Comparison of ENCODE assay signal across 17 cellular contexts in the genomic region with DNA sequence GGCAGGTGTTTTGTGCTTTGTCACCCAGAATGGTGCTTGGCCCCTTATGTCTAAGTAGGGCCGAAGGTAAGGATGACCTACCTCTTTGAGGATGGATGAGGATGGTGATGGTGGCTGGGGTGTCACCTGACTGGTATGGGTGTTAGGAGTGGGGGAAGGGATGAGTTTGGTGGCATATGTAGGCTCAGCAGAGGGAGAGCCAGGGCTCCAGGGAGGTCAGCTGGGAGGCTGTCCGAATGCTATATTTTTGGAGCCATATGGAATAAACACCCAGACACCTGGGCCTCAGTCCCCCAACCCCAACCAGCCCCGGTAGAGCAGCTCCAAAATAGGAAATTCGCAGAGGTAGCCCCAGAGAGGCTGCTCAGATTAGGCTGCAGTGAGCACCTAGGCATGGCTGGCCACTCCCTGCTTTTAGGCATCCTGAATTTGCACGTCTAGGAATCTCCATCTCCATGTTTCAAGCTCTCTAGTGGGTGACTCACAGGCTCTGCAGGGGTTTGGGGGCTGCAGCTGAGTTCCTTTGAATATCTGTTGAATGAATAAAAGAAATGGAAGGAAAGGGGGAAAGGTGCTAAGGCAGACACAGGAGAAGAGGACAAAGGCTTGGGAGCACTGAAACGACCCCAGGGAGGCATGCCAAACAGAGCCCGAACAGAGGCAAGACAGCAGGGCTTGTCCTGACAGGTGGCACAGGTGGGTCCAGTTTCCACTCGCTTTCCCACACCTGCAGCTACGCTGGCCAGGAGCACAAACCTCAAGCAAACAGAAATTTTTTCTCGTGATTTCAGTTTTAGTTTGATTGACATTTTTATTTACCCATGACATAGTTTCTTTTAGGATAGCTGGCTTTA.
DNase-seq lines count a peak whose midpoint lies in the region; ATAC-seq, FAIRE-seq and TF ChIP-seq lines count a peak whose summit lies in the region.
"Had no signal": no experiment of that assay in that cellular context is flagged by ENCODE, and none has a peak within 500 bp of the region (broad histone marks: within the 10 kb centered on the region; RNA-seq: fewer than 3 reads in every experiment).

No MANE protein-coding gene starts in this region.

- H3K4me1 ChIP-seq in HEK293 (ENCODE audit: control insufficient read depth, insufficient read depth, low read length) (peaks cover 7% of the 10 kb centered on the region), keratinocyte (ENCODE audit: control insufficient read depth, extremely low read depth, insufficient read depth, low read length) (peaks cover 18% of the 10 kb centered on the region), neuronal stem cell (ENCODE audit: control insufficient read depth in 2 of 2, insufficient read depth in 1 of 2, low read depth in 1 of 2, low read length in 2 of 2) (peaks cover 0 to 8% of the 10 kb centered on the region in 2 donors)

- H2BK15ac ChIP-seq in neuronal stem cell (ENCODE audit: low read length) = no peak overlapping the region

- H3K9ac ChIP-seq in keratinocyte (ENCODE audit: control insufficient read depth, extremely low read depth, insufficient read depth, low read length) (no peak overlapping the region), neuronal stem cell (ENCODE audit: low read depth, low read length, poor library complexity) (no peak overlapping the region)

- no peak overlapping the region for H2BK5ac ChIP-seq in neuronal stem cell (ENCODE audit: low read length)

- no peak overlapping the region for H3K23ac ChIP-seq in neuronal stem cell (ENCODE audit: low read depth, low read length, poor library complexity)

- H3K27me3 ChIP-seq in keratinocyte (ENCODE audit: control insufficient read depth, extremely low read depth, insufficient read depth, low read length) (no peaks in the 10 kb centered on the region), neuronal stem cell (ENCODE audit: control insufficient read depth in 3 of 3, insufficient read depth in 3 of 3, low read depth in 1 of 3, low read length in 3 of 3) (peaks cover 0 to 2% (median 0%) of the 10 kb centered on the region in 3 experiments)
- H3K27me3 ChIP-seq: breast epithelium, right lobe of liver had no signal

- no peak overlapping the region for H2BK120ac ChIP-seq in neuronal stem cell (ENCODE audit: low read depth, low read length)

- no peak overlapping the region for H3K27ac Mint-ChIP-seq in WTC11

- no peaks in the 10 kb centered on the region for H3K9me3 ChIP-seq in HEK293 (ENCODE audit: control insufficient read depth, insufficient read depth, low read depth, low read length)
- H3K9me3 ChIP-seq in keratinocyte (ENCODE audit: control insufficient read depth, low read depth, low read length) = no peaks in the 10 kb centered on the region
- H3K9me3 ChIP-seq in neuronal stem cell (replicated peaks in 1 of 2; ENCODE audit: control insufficient read depth in 2 of 2, insufficient read depth in 1 of 2, low read depth in 1 of 2, low read length in 2 of 2) = no peaks in the 10 kb centered on the region
- H3K9me3 ChIP-seq: breast epithelium, right lobe of liver had no signal

- H3K9me1 ChIP-seq in keratinocyte (ENCODE audit: control insufficient read depth, extremely low read depth, insufficient read depth, low read length) = peaks cover 2% of the 10 kb centered on the region

- H3K4ac ChIP-seq in neuronal stem cell (ENCODE audit: low read length) = no peak overlapping the region

- peak; percentile 1 for DNase-seq in COR-L47 (lab: John Stamatoyannopoulos, UW)
- no peak for DNase-seq in WTC11 (ENCODE audit: low spot score)
- no peak for DNase-seq in keratinocyte (ENCODE audit: low read depth, low spot score)
- DNase-seq in neuronal stem cell (ENCODE audit: low spot score) = no peak
- DNase-seq: activated CD4-positive, CD25-positive, alpha-beta regulatory T cell; effector CD4-positive, alpha-beta T cell; H7; NCI-H524; right lobe of liver; trophoblast cell had no signal

- CTCF ChIA-PET in HEK293 (lab: Yijun Ruan, JAX) (interaction anchor here (0.7 kb wide), 1 partner anchor 46 kb away, joined by 3 read pairs; no protein-coding TSS in a partner anchor), WTC11 (lab: Charles Lee) (interaction anchor here (0.8 to 1.4 kb wide), 2 partner anchors 24 to 107 kb away, joined by 3 to 4 read pairs; no protein-coding TSS in a partner anchor)

- no peaks in the 10 kb centered on the region for H3K9me3 Mint-ChIP-seq in WTC11
- H3K9me3 Mint-ChIP-seq: activated naive CD4-positive, alpha-beta T cell treated with anti-CD3 and anti-CD28 coated beads, Interleukin-2, amount 50 U/mL, for 24 hours; IgD-negative memory B cell had no signal

- peak; percentile 41 for FAIRE-seq in keratinocyte (lab: Jason Lieb, UNC)

- no peak overlapping the region for H3K4me3 ChIP-seq in HEK293 (ENCODE audit: low read depth, low read length)
- H3K4me3 ChIP-seq in keratinocyte (ENCODE audit: control insufficient read depth in 2 of 3, extremely low read depth in 1 of 3, insufficient read depth in 2 of 3, low read depth in 1 of 3, low read length in 3 of 3) = no peak overlapping the region
- no peak overlapping the region for H3K4me3 ChIP-seq in neuronal stem cell (ENCODE audit: low read length in 2 of 2)
- H3K4me3 ChIP-seq: breast epithelium, right lobe of liver had no signal

- ATAC-seq in WTC11 = peak; percentile 53
- no peak for ATAC-seq in GM18867 (IDR thresholded peaks at IDR 0.05; ENCODE audit: unreplicated experiment)
- ATAC-seq in HG03432 (IDR thresholded peaks at IDR 0.05; ENCODE audit: unreplicated experiment) = no peak
- ATAC-seq: right lobe of liver had no signal

- TF ChIP-seq CTCF in HEK293 (tag by site-specific recombination; IDR thresholded peaks at IDR 0.05) = no peak
- no peak for TF ChIP-seq CTCF in WTC11 (IDR thresholded peaks at IDR 0.05)
- TF ChIP-seq CTCF in keratinocyte (optimal IDR thresholded peaks at IDR 0.05 in 1 of 3, IDR thresholded peaks at IDR 0.05 in 1 of 3, conservative IDR thresholded peaks at IDR 0.05 in 1 of 3; ENCODE audit: extremely low read depth in 1 of 3, insufficient read depth in 2 of 3, low read length in 3 of 3) = no peak

- H2AK5ac ChIP-seq in neuronal stem cell (ENCODE audit: low read depth, low read length) = no peak overlapping the region

- no peak overlapping the region for H3K18ac ChIP-seq in neuronal stem cell (ENCODE audit: low read length)

- no peaks in the 10 kb centered on the region for H4K20me1 ChIP-seq in keratinocyte (ENCODE audit: control insufficient read depth, extremely low read depth, insufficient read depth, low read length)

- H2AFZ ChIP-seq in keratinocyte (ENCODE audit: control insufficient read depth, low read length) (no peak overlapping the region), neuronal stem cell (ENCODE audit: low read length) (no peak overlapping the region)

- no CpG with 5 or more reads among the region's 10 CpGs for WGBS in neuronal stem cell (ENCODE audit: extremely low coverage in 2 of 2, insufficient read length in 2 of 2, insufficient replicate concordance in 1 of 2), 2 donors

- peaks cover 19% of the 10 kb centered on the region for H3K4me1 Mint-ChIP-seq in WTC11

- H4K91ac ChIP-seq in neuronal stem cell (ENCODE audit: low read depth, low read length, poor library complexity) = no peak overlapping the region

- H3K27me3 Mint-ChIP-seq in WTC11 (ENCODE audit: low read depth) = no peaks in the 10 kb centered on the region
- H3K27me3 Mint-ChIP-seq: activated naive CD4-positive, alpha-beta T cell treated with anti-CD3 and anti-CD28 coated beads, Interleukin-2, amount 50 U/mL, for 24 hours; B cell; IgD-negative memory B cell had no signal

- POLR2A ChIA-PET in HEK293 (lab: Yijun Ruan, JAX) (no interaction called here), WTC11 (lab: Charles Lee) (no interaction called here)

- dilution Hi-C loops in keratinocyte (cut with MboI; ENCODE audit: extremely low pct_ligation_motif_present, low sequenced_read_pairs) = no loop called here

- no peak overlapping the region for H4K8ac ChIP-seq in neuronal stem cell (ENCODE audit: low read depth, low read length)

- H2BK12ac ChIP-seq in neuronal stem cell (ENCODE audit: low read length) = no peak overlapping the region

- no peak overlapping the region for H3K4me3 Mint-ChIP-seq in WTC11
- H3K4me3 Mint-ChIP-seq: activated naive CD4-positive, alpha-beta T cell treated with anti-CD3 and anti-CD28 coated beads, Interleukin-2, amount 50 U/mL, for 24 hours; B cell had no signal

- no peak overlapping the region for H3K4me2 ChIP-seq in keratinocyte (ENCODE audit: control insufficient read depth, extremely low read depth, insufficient read depth, low read depth, low read length)
- no peak overlapping the region for H3K4me2 ChIP-seq in neuronal stem cell (ENCODE audit: insufficient read depth, low read length, poor library complexity, severe bottlenecking)

- H3K27ac ChIP-seq in HEK293 (ENCODE audit: extremely low read depth, low read depth, low read length) (no peak overlapping the region), keratinocyte (ENCODE audit: control insufficient read depth, insufficient read depth, low read length) (no peak overlapping the region), neuronal stem cell (replicated peaks; ENCODE audit: low read length) (no peak overlapping the region)
- H3K27ac ChIP-seq: right lobe of liver had no signal

- H3K14ac ChIP-seq in neuronal stem cell (ENCODE audit: low read length) = no peak overlapping the region

- no peaks in the 10 kb centered on the region for H3K36me3 ChIP-seq in HEK293 (ENCODE audit: control insufficient read depth in 2 of 2, insufficient read depth in 1 of 2, low read length in 2 of 2)
- H3K36me3 ChIP-seq in keratinocyte (ENCODE audit: control insufficient read depth in 2 of 2, extremely low read depth in 1 of 2, insufficient read depth in 2 of 2, low read length in 2 of 2) = no peaks in the 10 kb centered on the region
- H3K36me3 ChIP-seq in neuronal stem cell (replicated peaks in 1 of 2; ENCODE audit: control insufficient read depth in 2 of 2, insufficient read depth in 2 of 2, low read length in 2 of 2) = no peaks in the 10 kb centered on the region
- H3K36me3 ChIP-seq: breast epithelium, right lobe of liver had no signal

- no peaks in the 10 kb centered on the region for H3K36me3 Mint-ChIP-seq in WTC11

- no peaks in the 10 kb centered on the region for H3K79me2 ChIP-seq in keratinocyte (ENCODE audit: control insufficient read depth, insufficient read depth, low read length)

- no peaks in the 10 kb centered on the region for H3K79me1 ChIP-seq in neuronal stem cell (ENCODE audit: low read depth, low read length)

TF ChIP-seq in HEK293, 187 proteins besides CTCF, POLR2A, EP300 and RAD21:
- TF ChIP-seq ZNF133 (tag by site-specific recombination; IDR thresholded peaks at IDR 0.05) (no peak), ZNF202 (tag by site-specific recombination; IDR thresholded peaks at IDR 0.05; ENCODE audit: borderline replicate concordance) (no peak), ZFHX2 (tag by site-specific recombination; conservative IDR thresholded peaks at IDR 0.05) (no peak), GLIS1 (tag by site-specific recombination; IDR thresholded peaks at IDR 0.05) (0 out of 2 replicates have a peak, but pooled peaks have one; percentile 5)
